ENCODE assay signal across 14 cellular contexts in the genomic region with DNA sequence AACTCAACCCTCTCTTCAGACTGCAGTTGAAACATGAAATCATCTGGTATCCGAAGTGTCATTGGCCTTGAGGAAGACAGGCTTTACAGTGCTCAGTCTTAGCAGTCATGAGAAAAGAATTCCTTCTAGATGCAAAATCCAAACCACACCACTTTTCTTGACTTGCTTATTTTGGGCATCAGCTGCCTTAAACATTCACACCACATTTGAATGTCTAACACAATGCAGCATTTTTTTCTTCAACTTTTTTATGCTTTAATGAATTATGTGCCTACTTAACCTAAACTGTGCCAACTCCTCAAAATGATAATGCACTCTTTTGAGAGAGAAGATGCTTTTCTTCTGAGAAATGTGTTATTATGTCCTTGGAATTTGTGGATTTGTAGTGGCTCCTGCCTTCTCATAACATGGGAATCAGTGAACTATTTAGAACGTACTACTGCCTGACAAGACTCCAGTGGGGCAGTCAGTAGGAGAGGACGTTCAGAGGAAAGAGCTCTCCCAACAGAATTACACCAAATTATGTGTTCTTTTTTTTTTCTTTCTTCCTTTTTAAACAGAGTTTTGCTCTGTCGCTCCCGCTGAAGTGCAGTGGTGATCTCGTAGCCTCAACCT.
"Had no signal": no experiment of that assay in that cellular context is flagged by ENCODE, and none has a peak within 500 bp of the region (broad histone marks: within the 10 kb centered on the region; RNA-seq: fewer than 3 reads in every experiment).

No MANE protein-coding gene starts in this region.

- H3K9me3 ChIP-seq: sigmoid colon, upper lobe of left lung had no signal

- H3K4me3 ChIP-seq: sigmoid colon, upper lobe of left lung had no signal

- H3K27ac ChIP-seq: epithelial cell of prostate, sigmoid colon, upper lobe of left lung had no signal

- H3K27ac Mint-ChIP-seq: activated CD4-positive, alpha-beta memory T cell treated with anti-CD3 and anti-CD28 coated beads for 36 hours; activated naive CD4-positive, alpha-beta T cell treated with anti-CD3 and anti-CD28 coated beads for 36 hours; natural killer cell treated with Interleukin-12 subunit alpha and Interleukin-12 subunit beta and Interleukin-15 and Interleukin-18, amount 100 ng/mL, for 72 hours had no signal

- ATAC-seq: activated CD4-positive, CD25-positive, alpha-beta regulatory T cell treated with anti-CD3 and anti-CD28 coated beads, Interleukin-2, amount 50 U/mL, for 24 hours; left lobe of liver; natural killer cell treated with Interleukin-12 subunit alpha and Interleukin-12 subunit beta and Interleukin-15 and Interleukin-18, amount 100 ng/mL, for 72 hours had no signal

- H3K9me3 Mint-ChIP-seq: activated CD4-positive, alpha-beta memory T cell treated with anti-CD3 and anti-CD28 coated beads for 36 hours; activated naive CD4-positive, alpha-beta T cell treated with anti-CD3 and anti-CD28 coated beads for 36 hours; natural killer cell treated with Interleukin-12 subunit alpha and Interleukin-12 subunit beta and Interleukin-15 and Interleukin-18, amount 100 ng/mL, for 72 hours had no signal

- H3K36me3 ChIP-seq: sigmoid colon, upper lobe of left lung had no signal

- DNase-seq: activated CD4-positive, alpha-beta memory T cell treated with anti-CD3 and anti-CD28 coated beads for 36 hours; activated naive CD4-positive, alpha-beta T cell treated with anti-CD3 and anti-CD28 coated beads for 36 hours; activated T-cell treated with anti-CD3 and anti-CD28 coated beads, Interleukin-2, amount 50 U/mL, for 48 hours; central memory CD4-positive, alpha-beta T cell; effector memory CD4-positive, alpha-beta T cell; occipital lobe; sigmoid colon; stimulated activated CD4-positive, alpha-beta T cell treated with anti-CD3 and anti-CD28 coated beads, Interleukin-2, amount 100 ng/mL, for 48 hours; stimulated activated naive CD4-positive, alpha-beta T cell treated with Interleukin-2 at 50 U/mL for 16 hours; upper lobe of left lung had no signal

- H3K27me3 ChIP-seq: sigmoid colon, upper lobe of left lung had no signal

- H3K4me3 Mint-ChIP-seq: activated CD4-positive, alpha-beta memory T cell treated with anti-CD3 and anti-CD28 coated beads for 36 hours; activated naive CD4-positive, alpha-beta T cell treated with anti-CD3 and anti-CD28 coated beads for 36 hours; natural killer cell treated with Interleukin-12 subunit alpha and Interleukin-12 subunit beta and Interleukin-15 and Interleukin-18, amount 100 ng/mL, for 72 hours had no signal
